In genomic region chr10:96017227-96017687, GRCh38 we compare ENCODE assay signal across 8 cellular contexts. TPM values are rescaled to one million over a fixed set of nuclear protein-coding genes. Genes with fewer than 3 reads are reported as not detected.
DNase-seq lines count a peak whose midpoint lies in the region; ATAC-seq and TF ChIP-seq lines count a peak whose summit lies in the region.

No MANE protein-coding gene starts in this region.

- H3K27ac Mint-ChIP-seq in activated CD4-positive, alpha-beta memory T cell treated with anti-CD3 and anti-CD28 coated beads, Interleukin-2, amount 10 ng/mL, durations not matched to agents 7 days and 5 days: no peak overlapping the region
- peak overlapping the region in 1 of 10 donors; percentile 8 for H3K27ac Mint-ChIP-seq in naive thymus-derived CD8-positive, alpha-beta T cell

- H3K4me3 ChIP-seq in AG10803 (ENCODE audit: low read length): no peak overlapping the region

- CTCF ChIA-PET in activated CD4-positive, alpha-beta memory T cell treated with anti-CD3 and anti-CD28 coated beads, Interleukin-2, amount 10 ng/mL, durations not matched to agents 7 days and 5 days (lab: Charles Lee): interaction anchor here (0.6 to 2.5 kb wide), 43 partner anchors 9 to 358 kb away, joined by 3 to 16 read pairs (median 5); partner anchors contain the start of genes TCTN3 and ZNF518A

- H3K4me3 Mint-ChIP-seq in activated CD4-positive, alpha-beta memory T cell treated with anti-CD3 and anti-CD28 coated beads, Interleukin-2, amount 10 ng/mL, durations not matched to agents 7 days and 5 days: no peak overlapping the region
- no peak overlapping the region for H3K4me3 Mint-ChIP-seq in naive thymus-derived CD8-positive, alpha-beta T cell

- DNase-seq in AG10803 (ENCODE audit: low read depth): peak; percentile 55
- peak; percentile 34 to 72 for DNase-seq in NCI-H526 (lab: John Stamatoyannopoulos, UW)
- DNase-seq in activated CD4-positive, alpha-beta memory T cell treated with anti-CD3 and anti-CD28 coated beads, Interleukin-2, amount 10 ng/mL, durations not matched to agents 7 days and 5 days: peak; percentile 32
- peak; percentile 41 for DNase-seq in fibroblast of gingiva (ENCODE audit: low read depth)
- peak in 7 of 10 donors; percentile 19 to 58 (median 40) for DNase-seq in naive thymus-derived CD8-positive, alpha-beta T cell
- no peak for DNase-seq in epidermal melanocyte (ENCODE audit: insufficient read length, low spot score)

- peaks cover 4% of the 10 kb centered on the region for H3K27me3 Mint-ChIP-seq in activated CD4-positive, alpha-beta memory T cell treated with anti-CD3 and anti-CD28 coated beads, Interleukin-2, amount 10 ng/mL, durations not matched to agents 7 days and 5 days
- peaks cover 4 to 19% (median 7%) of the 10 kb centered on the region in 5 donors for H3K27me3 Mint-ChIP-seq in naive thymus-derived CD8-positive, alpha-beta T cell

- POLR2A ChIA-PET in activated CD4-positive, alpha-beta memory T cell treated with anti-CD3 and anti-CD28 coated beads, Interleukin-2, amount 10 ng/mL, durations not matched to agents 7 days and 5 days (lab: Charles Lee): interaction anchor here (0.6 to 0.8 kb wide), 2 partner anchors 112 to 113 kb away, joined by 3 read pairs; partner anchors contain the start of gene ZNF518A
- POLR2A ChIA-PET in naive thymus-derived CD8-positive, alpha-beta T cell (lab: Charles Lee): interaction anchor here (0.9 kb wide), 1 partner anchor 113 kb away, joined by 6 read pairs; the partner anchor contains the start of gene ZNF518A

- H3K36me3 Mint-ChIP-seq in activated CD4-positive, alpha-beta memory T cell treated with anti-CD3 and anti-CD28 coated beads, Interleukin-2, amount 10 ng/mL, durations not matched to agents 7 days and 5 days (ENCODE audit: low read depth): no peaks in the 10 kb centered on the region
- peaks cover 0 to 2% (median 0%) of the 10 kb centered on the region in 3 donors for H3K36me3 Mint-ChIP-seq in naive thymus-derived CD8-positive, alpha-beta T cell

- ATAC-seq in GM18498 (IDR thresholded peaks at IDR 0.05; ENCODE audit: unreplicated experiment): peak; percentile 65
- ATAC-seq in HG03139 (IDR thresholded peaks at IDR 0.05; ENCODE audit: unreplicated experiment): peak; percentile 70
- ATAC-seq in naive thymus-derived CD8-positive, alpha-beta T cell: peak; percentile 82 to 87

- TF ChIP-seq CTCF in AG10803 (conservative IDR thresholded peaks at IDR 0.05; ENCODE audit: low read length): peak; percentile 83

- no peaks in the 10 kb centered on the region for H3K4me1 Mint-ChIP-seq in activated CD4-positive, alpha-beta memory T cell treated with anti-CD3 and anti-CD28 coated beads, Interleukin-2, amount 10 ng/mL, durations not matched to agents 7 days and 5 days
- H3K4me1 Mint-ChIP-seq in naive thymus-derived CD8-positive, alpha-beta T cell: peaks cover 1 to 7% (median 2%) of the 10 kb centered on the region in 4 donors

- H3K9me3 Mint-ChIP-seq in activated CD4-positive, alpha-beta memory T cell treated with anti-CD3 and anti-CD28 coated beads, Interleukin-2, amount 10 ng/mL, durations not matched to agents 7 days and 5 days: no peaks in the 10 kb centered on the region
- no peaks in the 10 kb centered on the region for H3K9me3 Mint-ChIP-seq in naive thymus-derived CD8-positive, alpha-beta T cell

RNA-seq across cellular contexts. Expression of gene CCNJ, which starts 26.1 kb away (rescaled TPM):
- total RNA-seq in activated CD4-positive, alpha-beta memory T cell treated with anti-CD3 and anti-CD28 coated beads, Interleukin-2, amount 10 ng/mL, durations not matched to agents 7 days and 5 days: 1 to 10 TPM; 4.7 to 5.6 TPM
- total RNA-seq in naive thymus-derived CD8-positive, alpha-beta T cell: 1 to 10 TPM; 7.2 to 8.1 TPM
- polyA plus RNA-seq in naive thymus-derived CD8-positive, alpha-beta T cell: 1 to 10 TPM in 2 of 3 donors, under 1 TPM in 1; 0.56 to 1.8 (median 1.0) TPM
